In genomic region chr1:101065575-101065974, GRCh38 we compare ENCODE assay signal across 15 cellular contexts. TPM values are rescaled to one million over a fixed set of nuclear protein-coding genes. Genes with fewer than 3 reads are reported as not detected.
DNase-seq lines count a peak whose midpoint lies in the region; ATAC-seq, FAIRE-seq and TF ChIP-seq lines count a peak whose summit lies in the region.
"Had no signal": no experiment of that assay in that cellular context is flagged by ENCODE, and none has a peak within 500 bp of the region (broad histone marks: within the 10 kb centered on the region; RNA-seq: fewer than 3 reads in every experiment).

No MANE protein-coding gene starts in this region.

- H3K9me3 ChIP-seq in H9 (ENCODE audit: control insufficient read depth, low read depth, low read length), result no peaks in the 10 kb centered on the region
- no peaks in the 10 kb centered on the region for H3K9me3 ChIP-seq in HAP-1
- no peaks in the 10 kb centered on the region for H3K9me3 ChIP-seq in MM.1S (replicated peaks; ENCODE audit: insufficient read depth, low read length)
- H3K9me3 ChIP-seq: esophagus muscularis mucosa, tibial artery had no signal

- H3T11ph ChIP-seq in H9 (ENCODE audit: low read length), result no peak overlapping the region

- no peaks in the 10 kb centered on the region for H3K27me3 Mint-ChIP-seq in activated naive CD8-positive, alpha-beta T cell treated with anti-CD3 and anti-CD28 coated beads, Interleukin-2, amount 50 U/mL, for 24 hours
- no peaks in the 10 kb centered on the region for H3K27me3 Mint-ChIP-seq in H9 (ENCODE audit: low read depth)

- H3F3A ChIP-seq in MM.1S (ENCODE audit: insufficient read depth, low read length), result no peaks in the 10 kb centered on the region

- no peak overlapping the region for H3K23ac ChIP-seq in H9 (ENCODE audit: insufficient read length, low read depth, low read length)

- no peaks in the 10 kb centered on the region for H3K27me3 ChIP-seq in H9 (ENCODE audit: insufficient read depth, low read length)
- H3K27me3 ChIP-seq in HAP-1 (ENCODE audit: low read depth), result no peaks in the 10 kb centered on the region
- H3K27me3 ChIP-seq in MM.1S (replicated peaks; ENCODE audit: insufficient read depth, low read length), result no peaks in the 10 kb centered on the region
- H3K27me3 ChIP-seq: esophagus muscularis mucosa, tibial artery had no signal

- H4K8ac ChIP-seq in H9 (replicated peaks; ENCODE audit: insufficient read length, low read depth, low read length), result no peak overlapping the region

- H3K4me1 ChIP-seq in H9 (ENCODE audit: insufficient read depth, low read length) (no peaks in the 10 kb centered on the region), HAP-1 (peaks cover 4% of the 10 kb centered on the region; the same call in 1 of the 2 replicates), MM.1S (ENCODE audit: low read length) (no peaks in the 10 kb centered on the region)
- H3K4me1 ChIP-seq: esophagus muscularis mucosa, tibial artery had no signal

- H3K9ac ChIP-seq in H9 (ENCODE audit: extremely low read depth, insufficient read length, low read length), result no peak overlapping the region
- H3K9ac ChIP-seq in MM.1S (ENCODE audit: low read length), result no peak overlapping the region

- ATAC-seq in HG03378 (IDR thresholded peaks at IDR 0.05; ENCODE audit: unreplicated experiment), result peak; percentile 61
- ATAC-seq in activated naive CD8-positive, alpha-beta T cell treated with anti-CD3 and anti-CD28 coated beads, Interleukin-2, amount 50 U/mL, for 24 hours, result peak; percentile 54
- ATAC-seq: left colon had no signal

- H2BK15ac ChIP-seq in H9 (ENCODE audit: low read depth, low read length), result no peak overlapping the region

- in situ Hi-C loops in HAP-1 (cut with MboI; ENCODE audit: low sequenced_read_pairs), result no loop called here

- H3K14ac ChIP-seq in H9 (ENCODE audit: insufficient read depth, low read length), result no peak overlapping the region

- no peak overlapping the region for H2BK120ac ChIP-seq in H9 (ENCODE audit: low read depth, low read length, poor library complexity, severe bottlenecking)

- no peak overlapping the region for H3K4me3 ChIP-seq in HAP-1
- H3K4me3 ChIP-seq in MM.1S (ENCODE audit: low read length), result no peak overlapping the region
- H3K4me3 ChIP-seq: esophagus muscularis mucosa, tibial artery had no signal

- no peak overlapping the region for H3K4me2 ChIP-seq in H9 (ENCODE audit: insufficient read depth, insufficient read length, low read length)
- H3K4me2 ChIP-seq in MM.1S (ENCODE audit: low read depth, low read length), result no peak overlapping the region

- no peak overlapping the region for H3K56ac ChIP-seq in H9 (ENCODE audit: insufficient read length, low read depth, low read length)

- peaks cover 7% of the 10 kb centered on the region for H3K36me3 Mint-ChIP-seq in activated naive CD8-positive, alpha-beta T cell treated with anti-CD3 and anti-CD28 coated beads, Interleukin-2, amount 50 U/mL, for 24 hours (ENCODE audit: low read depth)
- 0 out of 7 replicates have a peak, but pooled peaks cover 0 to 1% (median 0%) of the 10 kb centered on the region in 3 experiments for H3K36me3 Mint-ChIP-seq in H9 (ENCODE audit: insufficient read depth in 1 of 3, low read depth in 3 of 3)

- no CpG with 5 or more reads among the region's 1 CpG for WGBS in H9 (ENCODE audit: extremely low coverage, insufficient read length, low lambda C conversion rate)

- H4K20me1 ChIP-seq in H9 (ENCODE audit: control insufficient read depth, insufficient read depth, insufficient read length) (no peaks in the 10 kb centered on the region), MM.1S (ENCODE audit: insufficient read depth, low read length) (no peaks in the 10 kb centered on the region)

- no peak overlapping the region for H2BK5ac ChIP-seq in H9 (ENCODE audit: insufficient read length, low read length)

- H3K27ac Mint-ChIP-seq in activated naive CD8-positive, alpha-beta T cell treated with anti-CD3 and anti-CD28 coated beads, Interleukin-2, amount 50 U/mL, for 24 hours, result peak overlapping the region; percentile 59
- H3K27ac Mint-ChIP-seq in H9, result no peak overlapping the region

- H3K9me2 ChIP-seq in MM.1S (replicated peaks; ENCODE audit: insufficient read depth, low read length), result no peaks in the 10 kb centered on the region

- peak overlapping the region; percentile 39 for H3K4me3 Mint-ChIP-seq in activated naive CD8-positive, alpha-beta T cell treated with anti-CD3 and anti-CD28 coated beads, Interleukin-2, amount 50 U/mL, for 24 hours
- H3K4me3 Mint-ChIP-seq in H9, result no peak overlapping the region

- no peak for DNase-seq in GM18507 (ENCODE audit: extremely low spot score, insufficient read length, low read depth)
- DNase-seq in activated naive CD8-positive, alpha-beta T cell treated with anti-CD3 and anti-CD28 coated beads, Interleukin-2, amount 50 U/mL, for 24 hours, result no peak
- DNase-seq in H9, result no peak
- no peak for DNase-seq in HAP-1 (ENCODE audit: low spot score in 2 of 2)
- DNase-seq in GDM1 (lab: John Stamatoyannopoulos, UW), result no peak
- no peak for DNase-seq in MM.1S
- DNase-seq: DMS 273 treated with DMSO at 0.1 percent for 48 hours, hippocampal formation, left colon, NCI-H2029, NCI-H774, tibial artery had no signal

- H4K91ac ChIP-seq in H9 (ENCODE audit: insufficient read length, low read depth, low read length), result no peak overlapping the region

- H3K23me2 ChIP-seq in H9 (ENCODE audit: insufficient read length, low read depth, low read length, poor library complexity, severe bottlenecking), result no peaks in the 10 kb centered on the region

- TF ChIP-seq CTCF in H9 (conservative IDR thresholded peaks at IDR 0.05), result no peak
- no peak for TF ChIP-seq CTCF in MM.1S (IDR thresholded peaks at IDR 0.05; ENCODE audit: low read length)

- H3K18ac ChIP-seq in H9 (ENCODE audit: insufficient read length, low read depth, low read length), result no peak overlapping the region

- H2AFZ ChIP-seq in H9 (ENCODE audit: low read length) (no peak overlapping the region), MM.1S (ENCODE audit: low read length) (no peak overlapping the region)

- no peak overlapping the region for H3K4ac ChIP-seq in H9 (ENCODE audit: low read depth, low read length)

- peaks cover 61% of the 10 kb centered on the region for H3K4me1 Mint-ChIP-seq in activated naive CD8-positive, alpha-beta T cell treated with anti-CD3 and anti-CD28 coated beads, Interleukin-2, amount 50 U/mL, for 24 hours
- H3K4me1 Mint-ChIP-seq in H9, result peaks cover 8 to 13% of the 10 kb centered on the region in 2 experiments

- no peak overlapping the region for H2BK12ac ChIP-seq in H9 (ENCODE audit: insufficient read length, low read depth, low read length)

- no peaks in the 10 kb centered on the region for H3K9me3 Mint-ChIP-seq in activated naive CD8-positive, alpha-beta T cell treated with anti-CD3 and anti-CD28 coated beads, Interleukin-2, amount 50 U/mL, for 24 hours
- H3K9me3 Mint-ChIP-seq in H9, result no peaks in the 10 kb centered on the region

- no peak overlapping the region for H2BK20ac ChIP-seq in H9 (ENCODE audit: low read depth, low read length, poor library complexity, severe bottlenecking)

- H3K36me3 ChIP-seq in HAP-1 (replicated peaks) (no peaks in the 10 kb centered on the region), MM.1S (replicated peaks; ENCODE audit: insufficient read depth, low read length) (no peaks in the 10 kb centered on the region)
- H3K36me3 ChIP-seq: esophagus muscularis mucosa, tibial artery had no signal

- no peak overlapping the region for H3K27ac ChIP-seq in H9 (ENCODE audit: insufficient read length, low read depth, low read length)
- H3K27ac ChIP-seq in MM.1S (ENCODE audit: low read length), result no peak overlapping the region
- H3K27ac ChIP-seq: esophagus muscularis mucosa, tibial artery had no signal

- no peaks in the 10 kb centered on the region for H3K79me1 ChIP-seq in H9 (ENCODE audit: insufficient read depth, low read depth, low read length, poor library complexity, severe bottlenecking)

- no peak overlapping the region for H2AK5ac ChIP-seq in H9 (ENCODE audit: insufficient read length, low read length)

- H3K79me2 ChIP-seq in H9 (ENCODE audit: insufficient read depth, low read length) (no peaks in the 10 kb centered on the region), MM.1S (ENCODE audit: low read length) (no peaks in the 10 kb centered on the region)

- FAIRE-seq in A204.1 (lab: Jason Lieb, UNC) (peak; percentile 92), GM18507 (lab: Jason Lieb, UNC) (peak; percentile 63)

- no peak overlapping the region for H4K5ac ChIP-seq in H9 (ENCODE audit: insufficient read length, low read depth, low read length)

RNA-seq across cellular contexts. Expression of gene DPH5, which starts 40.0 kb away (rescaled TPM):
- 49.4 and 51.7 TPM in 2 replicates for total RNA-seq in H9 (2021)
